In genomic region chr12:111505601-111506036, GRCh38 we compare ENCODE assay signal across 21 cellular contexts.
DNase-seq lines count a peak whose midpoint lies in the region; ATAC-seq and TF ChIP-seq lines count a peak whose summit lies in the region.
"Had no signal": no experiment of that assay in that cellular context is flagged by ENCODE, and none has a peak within 500 bp of the region (broad histone marks: within the 10 kb centered on the region; RNA-seq: fewer than 3 reads in every experiment).

No MANE protein-coding gene starts in this region.

- peaks cover 16% of the 10 kb centered on the region for H3K4me1 Mint-ChIP-seq in activated CD8-positive, alpha-beta memory T cell treated with anti-CD3 and anti-CD28 coated beads, Interleukin-2, amount 10 ng/mL, durations not matched to agents 7 days and 5 days
- peaks cover 10 to 12% of the 10 kb centered on the region in 2 donors for H3K4me1 Mint-ChIP-seq in effector memory CD8-positive, alpha-beta T cell (ENCODE audit: low read depth in 2 of 2)
- peaks cover 14% of the 10 kb centered on the region for H3K4me1 Mint-ChIP-seq in stimulated activated effector memory CD8-positive, alpha-beta T cell treated with anti-CD3 and anti-CD28 coated beads, Interleukin-12 subunit alpha, Interleukin-12 subunit beta, amount 100 ng/mL, for 72 hours

- H3K4me3 ChIP-seq in Peyer's patch, result no peak overlapping the region
- H3K4me3 ChIP-seq in right cardiac atrium (ENCODE audit: low read length), result no peak overlapping the region
- H3K4me3 ChIP-seq: hepatocyte had no signal

- H3K4me3 Mint-ChIP-seq in activated CD8-positive, alpha-beta memory T cell treated with anti-CD3 and anti-CD28 coated beads, Interleukin-2, amount 10 ng/mL, durations not matched to agents 7 days and 5 days, result no peak overlapping the region
- peak overlapping the region; percentile 2 to 18 for H3K4me3 Mint-ChIP-seq in effector memory CD8-positive, alpha-beta T cell
- H3K4me3 Mint-ChIP-seq in stimulated activated effector memory CD8-positive, alpha-beta T cell treated with anti-CD3 and anti-CD28 coated beads, Interleukin-12 subunit alpha, Interleukin-12 subunit beta, amount 100 ng/mL, for 72 hours, result no peak overlapping the region
- H3K4me3 Mint-ChIP-seq: CD8-positive, alpha-beta memory T cell; T-helper 1 cell treated with Interleukin-12 subunit alpha and Interleukin-12 subunit beta and Interleukin-4 antibody, amounts not matched to agents 30 μg/mL and 1 μg/mL, for 36 hours had no signal

- H3K27ac Mint-ChIP-seq in activated CD8-positive, alpha-beta memory T cell treated with anti-CD3 and anti-CD28 coated beads, Interleukin-2, amount 10 ng/mL, durations not matched to agents 7 days and 5 days, result peak overlapping the region; percentile 61
- peak overlapping the region in 1 of 2 donors; percentile 36 for H3K27ac Mint-ChIP-seq in effector memory CD8-positive, alpha-beta T cell
- peak overlapping the region; percentile 2 for H3K27ac Mint-ChIP-seq in stimulated activated effector memory CD8-positive, alpha-beta T cell treated with anti-CD3 and anti-CD28 coated beads, Interleukin-12 subunit alpha, Interleukin-12 subunit beta, amount 100 ng/mL, for 72 hours
- H3K27ac Mint-ChIP-seq: T-helper 1 cell treated with Interleukin-12 subunit alpha and Interleukin-12 subunit beta and Interleukin-4 antibody, amounts not matched to agents 30 μg/mL and 1 μg/mL, for 36 hours had no signal

- WGBS in right cardiac atrium, result 86% methylated on average over 1 of the region's 1 CpG

- no peaks in the 10 kb centered on the region for H3K4me1 ChIP-seq in Peyer's patch
- H3K4me1 ChIP-seq in right cardiac atrium (ENCODE audit: control insufficient read depth, insufficient read depth, low read length), result no peaks in the 10 kb centered on the region

- intact Hi-C loops in right cardiac atrium (cut with DNase I), result no loop called here

- ATAC-seq in activated CD8-positive, alpha-beta memory T cell treated with anti-CD3 and anti-CD28 coated beads, Interleukin-2, amount 10 ng/mL, durations not matched to agents 7 days and 5 days, result peak; percentile 89
- peak; percentile 100 for ATAC-seq in effector memory CD8-positive, alpha-beta T cell (replicated peaks)
- peak; percentile 99 for ATAC-seq in stimulated activated effector memory CD8-positive, alpha-beta T cell treated with anti-CD3 and anti-CD28 coated beads, Interleukin-12 subunit alpha, Interleukin-12 subunit beta, amount 100 ng/mL, for 72 hours
- ATAC-seq in HG03460 (IDR thresholded peaks at IDR 0.05; ENCODE audit: unreplicated experiment) (no peak), right cardiac atrium (no peak)
- ATAC-seq: sciatic nerve had no signal

- CTCF ChIA-PET in activated CD8-positive, alpha-beta memory T cell treated with anti-CD3 and anti-CD28 coated beads, Interleukin-2, amount 10 ng/mL, durations not matched to agents 7 days and 5 days (lab: Charles Lee), result interaction anchor here (0.7 to 1.5 kb wide), 5 partner anchors 14 to 109 kb away, joined by 3 to 4 read pairs (median 3); no protein-coding TSS in a partner anchor

- H3K27ac ChIP-seq in Peyer's patch (no peak overlapping the region), right cardiac atrium (ENCODE audit: low read length) (no peak overlapping the region)
- H3K27ac ChIP-seq: hepatocyte had no signal

- peaks cover 0 to 77% (median 0%) of the 10 kb centered on the region in 3 donors for H3K36me3 ChIP-seq in Peyer's patch

- H3K9me3 ChIP-seq in Peyer's patch (no peaks in the 10 kb centered on the region), right cardiac atrium (ENCODE audit: control insufficient read depth, low read length) (no peaks in the 10 kb centered on the region)

- no peaks in the 10 kb centered on the region for H3K27me3 ChIP-seq in Peyer's patch
- H3K27me3 ChIP-seq in right cardiac atrium (ENCODE audit: control insufficient read depth, insufficient read depth), result no peaks in the 10 kb centered on the region
- H3K27me3 ChIP-seq: hepatocyte had no signal

- H3K36me3 Mint-ChIP-seq in activated CD8-positive, alpha-beta memory T cell treated with anti-CD3 and anti-CD28 coated beads, Interleukin-2, amount 10 ng/mL, durations not matched to agents 7 days and 5 days, result peaks cover 34% of the 10 kb centered on the region
- H3K36me3 Mint-ChIP-seq in effector memory CD8-positive, alpha-beta T cell (ENCODE audit: insufficient read depth), result peaks cover 26% of the 10 kb centered on the region
- H3K36me3 Mint-ChIP-seq in stimulated activated effector memory CD8-positive, alpha-beta T cell treated with anti-CD3 and anti-CD28 coated beads, Interleukin-12 subunit alpha, Interleukin-12 subunit beta, amount 100 ng/mL, for 72 hours, result peaks cover 67% of the 10 kb centered on the region

- TF ChIP-seq CTCF in Peyer's patch (IDR thresholded peaks at IDR 0.05), result no peak

- no peak for TF ChIP-seq POLR2A in Peyer's patch (IDR thresholded peaks at IDR 0.05)

- peak; percentile 42 for DNase-seq in activated CD8-positive, alpha-beta memory T cell treated with anti-CD3 and anti-CD28 coated beads, Interleukin-2, amount 10 ng/mL, durations not matched to agents 7 days and 5 days
- DNase-seq in activated CD8-positive, alpha-beta memory T cell treated with anti-CD3 and anti-CD28 coated beads for 24 hours, result no peak
- DNase-seq in OCI-M1 (lab: John Stamatoyannopoulos, UW) (peak; percentile 49), Peyer's patch (no peak), right cardiac atrium (no peak)
- peak in 2 of 3 experiments; percentile 8 to 12 for DNase-seq in effector memory CD8-positive, alpha-beta T cell
- DNase-seq in stimulated activated effector memory CD8-positive, alpha-beta T cell treated with anti-CD3 and anti-CD28 coated beads, Interleukin-12 subunit alpha, Interleukin-12 subunit beta, amount 100 ng/mL, for 72 hours (ENCODE audit: low spot score in 2 of 2), result no peak
- DNase-seq: activated T-cell treated with anti-CD3 and anti-CD28 coated beads for 4 hours; DMS79 treated with DMSO at 0.1 percent for 48 hours; kidney glomerular epithelial cell; midbrain; MM.1S; NCI-H1930; NCI-H446 treated with DMSO at 0.1 percent for 48 hours; nucleus accumbens; stimulated activated CD4-positive, alpha-beta T cell treated with anti-CD3 and anti-CD28 coated beads, Interleukin-2, amount 100 ng/mL, for 24 hours had no signal

- no peaks in the 10 kb centered on the region for H3K9me3 Mint-ChIP-seq in activated CD8-positive, alpha-beta memory T cell treated with anti-CD3 and anti-CD28 coated beads, Interleukin-2, amount 10 ng/mL, durations not matched to agents 7 days and 5 days (ENCODE audit: low read depth)
- H3K9me3 Mint-ChIP-seq in effector memory CD8-positive, alpha-beta T cell, result no peaks in the 10 kb centered on the region
- no peaks in the 10 kb centered on the region for H3K9me3 Mint-ChIP-seq in stimulated activated effector memory CD8-positive, alpha-beta T cell treated with anti-CD3 and anti-CD28 coated beads, Interleukin-12 subunit alpha, Interleukin-12 subunit beta, amount 100 ng/mL, for 72 hours
- H3K9me3 Mint-ChIP-seq: CD8-positive, alpha-beta memory T cell; T-helper 1 cell treated with Interleukin-12 subunit alpha and Interleukin-12 subunit beta and Interleukin-4 antibody, amounts not matched to agents 30 μg/mL and 1 μg/mL, for 36 hours had no signal

- no peaks in the 10 kb centered on the region for H3K27me3 Mint-ChIP-seq in activated CD8-positive, alpha-beta memory T cell treated with anti-CD3 and anti-CD28 coated beads, Interleukin-2, amount 10 ng/mL, durations not matched to agents 7 days and 5 days
- no peaks in the 10 kb centered on the region for H3K27me3 Mint-ChIP-seq in effector memory CD8-positive, alpha-beta T cell
- H3K27me3 Mint-ChIP-seq: CD8-positive, alpha-beta memory T cell had no signal

Comparison
In these comparisons a context has a peak if more than half of its experiments do, and no peak if none do; other contexts are left out.
1. DNase-seq: peak in activated CD8-positive, alpha-beta memory T cell treated with anti-CD3 and anti-CD28 coated beads, Interleukin-2, amount 10 ng/mL, durations not matched to agents 7 days and 5 days (single experiment), OCI-M1 (single experiment) and effector memory CD8-positive, alpha-beta T cell (2 of 3); none in activated CD8-positive, alpha-beta memory T cell treated with anti-CD3 and anti-CD28 coated beads for 24 hours (single experiment), stimulated activated effector memory CD8-positive, alpha-beta T cell treated with anti-CD3 and anti-CD28 coated beads, Interleukin-12 subunit alpha, Interleukin-12 subunit beta, amount 100 ng/mL, for 72 hours (0 of 2), Peyer's patch (0 of 3) and right cardiac atrium (0 of 3).
2. ATAC-seq: peak in activated CD8-positive, alpha-beta memory T cell treated with anti-CD3 and anti-CD28 coated beads, Interleukin-2, amount 10 ng/mL, durations not matched to agents 7 days and 5 days (single experiment), effector memory CD8-positive, alpha-beta T cell (single experiment) and stimulated activated effector memory CD8-positive, alpha-beta T cell treated with anti-CD3 and anti-CD28 coated beads, Interleukin-12 subunit alpha, Interleukin-12 subunit beta, amount 100 ng/mL, for 72 hours (single experiment); none in HG03460 (single experiment) and right cardiac atrium (0 of 2).
3. H3K4me3 Mint-ChIP-seq: peak in effector memory CD8-positive, alpha-beta T cell (2 of 2); none in activated CD8-positive, alpha-beta memory T cell treated with anti-CD3 and anti-CD28 coated beads, Interleukin-2, amount 10 ng/mL, durations not matched to agents 7 days and 5 days (single experiment) and stimulated activated effector memory CD8-positive, alpha-beta T cell treated with anti-CD3 and anti-CD28 coated beads, Interleukin-12 subunit alpha, Interleukin-12 subunit beta, amount 100 ng/mL, for 72 hours (single experiment).